In genomic region chr10:73246783-73247508, GRCh38 we compare ENCODE assay signal across 8 cellular contexts. TPM values are rescaled to one million over a fixed set of nuclear protein-coding genes. Genes with fewer than 3 reads are reported as not detected.
DNase-seq lines count a peak whose midpoint lies in the region; ATAC-seq and TF ChIP-seq lines count a peak whose summit lies in the region.

A gene with protein sequence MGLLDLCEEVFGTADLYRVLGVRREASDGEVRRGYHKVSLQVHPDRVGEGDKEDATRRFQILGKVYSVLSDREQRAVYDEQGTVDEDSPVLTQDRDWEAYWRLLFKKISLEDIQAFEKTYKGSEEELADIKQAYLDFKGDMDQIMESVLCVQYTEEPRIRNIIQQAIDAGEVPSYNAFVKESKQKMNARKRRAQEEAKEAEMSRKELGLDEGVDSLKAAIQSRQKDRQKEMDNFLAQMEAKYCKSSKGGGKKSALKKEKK (minus strand): TSS chr10:73247255. CDS start chr10:73247189, 66 bp downstream.

- H3K4me3 Mint-ChIP-seq in activated T-cell treated with anti-CD3 and anti-CD28 coated beads, Interleukin-2, amount 50 U/mL, for 24 hours, result peak within 1 kb of the TSS; percentile 100

- H3K9me3 Mint-ChIP-seq in activated T-cell treated with anti-CD3 and anti-CD28 coated beads, Interleukin-2, amount 50 U/mL, for 24 hours, result no peaks in the 10 kb centered on the region

- peaks cover 51% of the 10 kb centered on the region for H3K4me1 ChIP-seq in PC-9 (replicated peaks; ENCODE audit: insufficient read depth)
- peaks cover 17 to 39% of the 10 kb centered on the region in 2 donors for H3K4me1 ChIP-seq in muscle layer of duodenum (ENCODE audit: control insufficient read depth in 1 of 2, insufficient read depth in 2 of 2, low read length in 2 of 2)

- no peak for TF ChIP-seq CTCF in PC-9 (conservative IDR thresholded peaks at IDR 0.05)

- H3K36me3 ChIP-seq in PC-9 (ENCODE audit: low read depth) (peaks cover 51% of the 10 kb centered on the region), muscle layer of duodenum (ENCODE audit: control insufficient read depth in 1 of 2, insufficient read depth in 2 of 2, low read length in 2 of 2) (peaks cover 14 to 38% of the 10 kb centered on the region in 2 donors)

- H3K4me3 ChIP-seq in Jurkat, Clone E6-1 (ENCODE audit: low read length), result peak within 1 kb of the TSS; percentile 92
- H3K4me3 ChIP-seq in PC-9 (peak within 1 kb of the TSS; percentile 95), muscle layer of duodenum (ENCODE audit: low read depth in 1 of 2, low read length in 2 of 2) (peak within 1 kb of the TSS; percentile 63 to 100)

- H3K9me3 ChIP-seq in PC-9 (ENCODE audit: insufficient read depth, low read depth) (no peaks in the 10 kb centered on the region), muscle layer of duodenum (ENCODE audit: control insufficient read depth in 1 of 2, low read length in 2 of 2) (no peaks in the 10 kb centered on the region)

- DNase-seq in DMS53 (lab: John Stamatoyannopoulos, UW) (peak; percentile 98), PC-9 (peak; percentile 86 to 99)
- DNase-seq in Jurkat, Clone E6-1 (ENCODE audit: low read depth, low spot score), result peak; percentile 95
- DNase-seq in activated T-cell treated with anti-CD3 and anti-CD28 coated beads, Interleukin-2, amount 50 U/mL, for 24 hours, result peak; percentile 100
- peak; percentile 90 to 93 for DNase-seq in stimulated activated CD8-positive, alpha-beta memory T cell treated with anti-CD3 and anti-CD28 coated beads, Interleukin-7, amount 100 ng/mL, for 4 hours (ENCODE audit: low read depth in 2 of 2)

- peak within 1 kb of the TSS; percentile 80 for H2AFZ ChIP-seq in PC-9

- BruUV-seq in PC-9 (replicated peaks; lab: Mats Ljungman, UMichigan), result no TSS peak

- peak within 1 kb of the TSS; percentile 91 for H3K4me2 ChIP-seq in PC-9

- H3K27me3 Mint-ChIP-seq in activated T-cell treated with anti-CD3 and anti-CD28 coated beads, Interleukin-2, amount 50 U/mL, for 24 hours, result no peaks in the 10 kb centered on the region

- peak within 1 kb of the TSS; percentile 99 for H3K27ac Mint-ChIP-seq in activated T-cell treated with anti-CD3 and anti-CD28 coated beads, Interleukin-2, amount 50 U/mL, for 24 hours

- H3K4me1 Mint-ChIP-seq in activated T-cell treated with anti-CD3 and anti-CD28 coated beads, Interleukin-2, amount 50 U/mL, for 24 hours (ENCODE audit: low read depth), result peaks cover 72% of the 10 kb centered on the region

- ATAC-seq in GM21619 (IDR thresholded peaks at IDR 0.05; ENCODE audit: unreplicated experiment) (peak; percentile 77), esophagus mucosa (peak; percentile 91)

- CTCF ChIA-PET in PC-9 (lab: Charles Lee), result interaction anchor here (0.5 to 0.6 kb wide), 2 partner anchors 79 to 210 kb away, joined by 3 read pairs; partner anchors contain the start of genes ECD and FAM149B1

- peak within 1 kb of the TSS; percentile 87 for H3K27ac ChIP-seq in PC-9
- peak within 1 kb of the TSS; percentile 86 for H3K27ac ChIP-seq in muscle layer of duodenum (ENCODE audit: low read length)

- POLR2A ChIA-PET in PC-9 (lab: Charles Lee; ENCODE audit: unreplicated experiment), result interaction anchor here (0.5 to 1.5 kb wide), 21 partner anchors 10 to 1772 kb away, joined by 3 to 15 read pairs (median 4); partner anchors contain the start of genes CFAP70, MICU1 and PPP3CB

- peaks cover 73% of the 10 kb centered on the region for H3K79me2 ChIP-seq in PC-9 (ENCODE audit: low read depth)

- H3K9me2 ChIP-seq in PC-9 (ENCODE audit: insufficient read depth), result no peaks in the 10 kb centered on the region

- H3K36me3 Mint-ChIP-seq in activated T-cell treated with anti-CD3 and anti-CD28 coated beads, Interleukin-2, amount 50 U/mL, for 24 hours (ENCODE audit: low read depth), result peaks cover 97% of the 10 kb centered on the region

- no peaks in the 10 kb centered on the region for H4K20me1 ChIP-seq in PC-9 (ENCODE audit: insufficient read depth)

- intact Hi-C loops in PC-9 (cut with micrococcal nuclease; ENCODE audit: unreplicated experiment), result loop anchor here (2.0 kb wide), 2 partner anchors 112 to 166 kb away; partner anchors contain the start of gene CFAP70

- no peaks in the 10 kb centered on the region for H3K27me3 ChIP-seq in PC-9 (ENCODE audit: insufficient read depth, low read depth)
- H3K27me3 ChIP-seq in muscle layer of duodenum (ENCODE audit: low read depth, low read length), result no peaks in the 10 kb centered on the region

- H3F3A ChIP-seq in PC-9 (ENCODE audit: insufficient read depth, low read depth), result peaks cover 61% of the 10 kb centered on the region

RNA-seq across cellular contexts. Expression of the gene that starts here (rescaled TPM):
- polyA plus RNA-seq in Jurkat, Clone E6-1 (2012; ENCODE audit: insufficient read depth, insufficient read length), result 89.4 TPM
- 44.8 and 45.6 TPM in 2 replicates for total RNA-seq in PC-9 (2021)
- total RNA-seq in esophagus mucosa, result 19.3 TPM

Comparison
In these comparisons a context has a peak if more than half of its experiments do, and no peak if none do; other contexts are left out.
1. Peak in every context shown above with its lines: DNase-seq, ATAC-seq, H3K4me3 ChIP-seq and H3K27ac ChIP-seq.